Comparison of ENCODE assay signal across 9 cellular contexts in the genomic region with DNA sequence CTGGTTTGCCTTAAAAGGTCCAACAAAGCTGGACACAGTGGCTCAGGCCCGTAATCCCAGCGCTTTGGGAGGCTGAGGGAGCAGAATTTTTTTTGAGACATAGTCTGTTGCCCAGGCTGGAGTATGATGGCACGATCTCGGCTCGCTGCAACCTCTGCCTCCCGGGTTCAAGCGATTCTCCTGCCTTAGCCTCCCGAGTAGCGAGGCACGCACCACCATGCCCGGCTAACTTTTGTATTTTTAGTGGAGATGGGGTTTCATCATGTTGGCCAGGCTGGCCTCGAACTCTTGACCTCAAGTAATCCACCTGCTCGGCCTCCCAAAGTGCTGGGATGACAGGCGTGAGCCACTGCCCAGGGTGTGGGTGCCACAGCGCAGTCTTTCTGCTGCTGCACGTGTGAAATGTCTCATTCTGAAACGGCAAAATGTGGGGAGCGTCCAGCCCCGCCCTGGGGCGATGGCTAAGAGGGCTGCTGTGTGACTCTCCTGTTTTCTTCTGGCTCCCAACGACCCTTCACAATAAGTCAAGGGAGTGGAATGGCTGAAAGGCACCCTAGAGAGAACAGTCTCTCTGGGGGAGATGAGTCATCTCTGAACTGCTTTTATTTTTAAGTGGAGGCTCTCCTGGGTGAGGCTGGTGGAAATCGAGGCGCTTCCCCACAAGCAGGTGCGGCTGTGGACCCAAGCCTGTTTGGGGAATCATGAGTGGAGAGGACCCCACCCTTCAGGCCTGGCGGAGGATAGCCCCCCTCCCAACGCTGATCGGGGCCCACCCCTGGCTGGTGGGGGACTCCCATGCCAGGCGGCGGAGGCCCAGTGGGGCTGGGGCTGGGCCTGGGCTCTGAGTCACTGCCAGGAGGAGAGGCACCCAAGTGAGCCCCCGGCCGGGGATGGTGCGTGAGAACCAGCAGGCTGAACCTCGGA. TPM values are rescaled to one million over a fixed set of nuclear protein-coding genes. Genes with fewer than 3 reads are reported as not detected.
A peak's percentile ranks its signal among the peaks of the same experiment; 100 is the strongest.
DNase-seq lines count a peak whose midpoint lies in the region; TF ChIP-seq lines count a peak whose summit lies in the region.
"Had no signal": no experiment of that assay in that cellular context is flagged by ENCODE, and none has a peak within 500 bp of the region (broad histone marks: within the 10 kb centered on the region; RNA-seq: fewer than 3 reads in every experiment).

No MANE protein-coding gene starts in this region.

- no peak overlapping the region for H3K4me3 ChIP-seq in GM23248

- WGBS in GM23248 (ENCODE audit: low coverage in 1 of 2, low lambda C conversion rate in 2 of 2, missing lambda C conversion rate in 2 of 2), 2 experiments = 75 to 77% methylated on average over 28 to 31 of the region's 33 CpGs

- H3K27me3 Mint-ChIP-seq in stimulated activated naive CD8-positive, alpha-beta T cell treated with anti-CD3 and anti-CD28 coated beads, Interleukin-15, Interleukin-2, amounts not matched to agents 100 ng/mL and 50 ng/mL, for 24 hours = no peaks in the 10 kb centered on the region
- no peaks in the 10 kb centered on the region for H3K27me3 Mint-ChIP-seq in endothelial cell (ENCODE audit: unreplicated experiment)

- no peak overlapping the region for H3K4me2 ChIP-seq in GM23248 (ENCODE audit: unreplicated experiment)

- no peaks in the 10 kb centered on the region for H3K9me2 ChIP-seq in GM23248 (ENCODE audit: insufficient read depth)

- H3K9ac ChIP-seq in GM23248 = no peak overlapping the region

- H2AFZ ChIP-seq in GM23248 = no peak overlapping the region

- H4K20me1 ChIP-seq in GM23248 (ENCODE audit: insufficient read depth) = no peaks in the 10 kb centered on the region

- no peak overlapping the region for H3K27ac ChIP-seq in GM23248

- H3K36me3 Mint-ChIP-seq in stimulated activated naive CD8-positive, alpha-beta T cell treated with anti-CD3 and anti-CD28 coated beads, Interleukin-15, Interleukin-2, amounts not matched to agents 100 ng/mL and 50 ng/mL, for 24 hours (ENCODE audit: low read depth) = peaks cover 26% of the 10 kb centered on the region
- no peaks in the 10 kb centered on the region for H3K36me3 Mint-ChIP-seq in endothelial cell (ENCODE audit: low read depth, unreplicated experiment)

- H3K4me3 Mint-ChIP-seq in stimulated activated naive CD8-positive, alpha-beta T cell treated with anti-CD3 and anti-CD28 coated beads, Interleukin-15, Interleukin-2, amounts not matched to agents 100 ng/mL and 50 ng/mL, for 24 hours = peak overlapping the region; percentile 60
- no peak overlapping the region for H3K4me3 Mint-ChIP-seq in endothelial cell (ENCODE audit: unreplicated experiment)

- H3F3A ChIP-seq in GM23248 (ENCODE audit: insufficient read depth) = no peaks in the 10 kb centered on the region

- peaks cover 46% of the 10 kb centered on the region for H3K4me1 Mint-ChIP-seq in stimulated activated naive CD8-positive, alpha-beta T cell treated with anti-CD3 and anti-CD28 coated beads, Interleukin-15, Interleukin-2, amounts not matched to agents 100 ng/mL and 50 ng/mL, for 24 hours (ENCODE audit: low read depth)
- H3K4me1 Mint-ChIP-seq in endothelial cell (ENCODE audit: unreplicated experiment) = no peaks in the 10 kb centered on the region

- no peak for TF ChIP-seq CTCF in endothelial cell (IDR thresholded peaks at IDR 0.05; ENCODE audit: unreplicated experiment)

- no peaks in the 10 kb centered on the region for H3K36me3 ChIP-seq in GM23248 (ENCODE audit: low read depth)

- DNase-seq in activated T-cell treated with anti-CD3 and anti-CD28 coated beads for 48 hours (ENCODE audit: low read depth) = peak; percentile 48
- DNase-seq in activated T-cell treated with anti-CD3 and anti-CD28 coated beads for 4 hours = no peak
- DNase-seq in GM23248 = peak; percentile 48
- DNase-seq in LoVo (ENCODE audit: low spot score) = peak; percentile 87
- peak; percentile 26 for DNase-seq in amniotic epithelial cell (ENCODE audit: low read depth)
- DNase-seq in DMS 273 (lab: John Stamatoyannopoulos, UW; ENCODE audit: unreplicated experiment) = no peak
- no peak for DNase-seq in endothelial cell (ENCODE audit: low spot score)

- in situ Hi-C loops in GM23248 (cut with MboI) = no loop called here

- no peaks in the 10 kb centered on the region for H3K79me2 ChIP-seq in GM23248 (ENCODE audit: insufficient read depth)

- peaks cover 11% of the 10 kb centered on the region for H3K27me3 ChIP-seq in GM23248 (replicated peaks; ENCODE audit: insufficient read depth)

- no peaks in the 10 kb centered on the region for H3K9me3 ChIP-seq in GM23248 (ENCODE audit: low read depth)

- peak overlapping the region; percentile 84 for H3K27ac Mint-ChIP-seq in stimulated activated naive CD8-positive, alpha-beta T cell treated with anti-CD3 and anti-CD28 coated beads, Interleukin-15, Interleukin-2, amounts not matched to agents 100 ng/mL and 50 ng/mL, for 24 hours
- H3K27ac Mint-ChIP-seq in endothelial cell (ENCODE audit: unreplicated experiment) = no peak overlapping the region

- H3K9me3 Mint-ChIP-seq in stimulated activated naive CD8-positive, alpha-beta T cell treated with anti-CD3 and anti-CD28 coated beads, Interleukin-15, Interleukin-2, amounts not matched to agents 100 ng/mL and 50 ng/mL, for 24 hours = peaks cover 14% of the 10 kb centered on the region
- no peaks in the 10 kb centered on the region for H3K9me3 Mint-ChIP-seq in endothelial cell (ENCODE audit: unreplicated experiment)

- no peaks in the 10 kb centered on the region for H3K4me1 ChIP-seq in GM23248 (ENCODE audit: insufficient read depth)

RNA-seq across cellular contexts. Expression of a gene that starts 18.1 kb away (rescaled TPM):
- 0.38 and 1.1 TPM in 2 replicates for total RNA-seq in GM23248 (2014; rRNA removed; shearing (Covaris generic))
- polyA plus RNA-seq in GM23248 (2016; fragmentation: Nextera tagmentation; extraction: Ambion mirVana) = 0.24 and 0.51 TPM in 2 replicates
- 1.7 TPM for total RNA-seq in endothelial cell (ENCODE audit: unreplicated experiment)

RNA-seq across cellular contexts. Expression of a gene that starts 39.0 kb away (rescaled TPM):
- total RNA-seq in GM23248 (2014; rRNA removed; shearing (Covaris generic)) = 5.5 and 5.6 TPM in 2 replicates
- 9.5 and 9.9 TPM in 2 replicates for polyA plus RNA-seq in GM23248 (2016; fragmentation: Nextera tagmentation; extraction: Ambion mirVana)
- 10.2 TPM for total RNA-seq in endothelial cell (ENCODE audit: unreplicated experiment)

RNA-seq across cellular contexts. Expression of a gene that starts 46.6 kb away (rescaled TPM):
- not detected in 2 replicates for total RNA-seq in GM23248 (2014; rRNA removed; shearing (Covaris generic))
- not detected in 2 replicates for polyA plus RNA-seq in GM23248 (2016; fragmentation: Nextera tagmentation; extraction: Ambion mirVana)
- not detected for total RNA-seq in endothelial cell (ENCODE audit: unreplicated experiment)
- total RNA-seq: activated CD8-positive, alpha-beta memory T cell treated with anti-CD3 and anti-CD28 coated beads for 36 hours had no signal

Comparison
In these comparisons a context has a peak if more than half of its experiments do, and no peak if none do; other contexts are left out.
1. DNase-seq: peak in activated T-cell treated with anti-CD3 and anti-CD28 coated beads for 48 hours (single experiment), GM23248 (single experiment), LoVo (single experiment) and amniotic epithelial cell (single experiment); none in activated T-cell treated with anti-CD3 and anti-CD28 coated beads for 4 hours (single experiment), DMS 273 (single experiment) and endothelial cell (single experiment).